In genomic region chr2:197308635-197309368, GRCh38 we compare ENCODE assay signal across 1 cellular context.
TF ChIP-seq lines count a peak whose summit lies in the region.

No MANE protein-coding gene starts in this region.

TF ChIP-seq in WTC11, 78 proteins besides CTCF, POLR2A, EP300 and RAD21 (continued from another document):
- TF ChIP-seq AFF4 (CRISPR knock-in tag; IDR thresholded peaks at IDR 0.05; ENCODE audit: borderline replicate concordance), result no peak
- no peak for TF ChIP-seq TEAD4 (CRISPR knock-in tag; IDR thresholded peaks at IDR 0.05)
- TF ChIP-seq JAZF1 (CRISPR knock-in tag; IDR thresholded peaks at IDR 0.05), result no peak
- TF ChIP-seq ZNF232 (CRISPR knock-in tag; IDR thresholded peaks at IDR 0.05), result no peak
- TF ChIP-seq MAX (CRISPR knock-in tag; IDR thresholded peaks at IDR 0.05), result no peak
- no peak for TF ChIP-seq FOXJ3 (CRISPR knock-in tag; IDR thresholded peaks at IDR 0.05; ENCODE audit: borderline replicate concordance)
- no peak for TF ChIP-seq FOXP1 (CRISPR knock-in tag; IDR thresholded peaks at IDR 0.05; ENCODE audit: borderline replicate concordance)
- TF ChIP-seq ELF4 (CRISPR knock-in tag; IDR thresholded peaks at IDR 0.05; ENCODE audit: low read depth), result no peak
- no peak for TF ChIP-seq ZNF263 (CRISPR knock-in tag; IDR thresholded peaks at IDR 0.05; ENCODE audit: low read depth)
- no peak for TF ChIP-seq ESRRA (CRISPR knock-in tag; IDR thresholded peaks at IDR 0.05; ENCODE audit: borderline replicate concordance)
